ENCODE assay signal across 21 cellular contexts in genomic region chr10:95277201-95277570, GRCh38. TPM values are rescaled to one million over a fixed set of nuclear protein-coding genes. Genes with fewer than 3 reads are reported as not detected.
DNase-seq lines count a peak whose midpoint lies in the region; ATAC-seq, FAIRE-seq and TF ChIP-seq lines count a peak whose summit lies in the region.
"Had no signal": no experiment of that assay in that cellular context is flagged by ENCODE, and none has a peak within 500 bp of the region (broad histone marks: within the 10 kb centered on the region; RNA-seq: fewer than 3 reads in every experiment).

No MANE protein-coding gene starts in this region.

- no peak for TF ChIP-seq POLR2A in Peyer's patch (IDR thresholded peaks at IDR 0.05)
- no peak for TF ChIP-seq POLR2A in HepG2 (IDR thresholded peaks at IDR 0.05; ENCODE audit: insufficient read depth in 1 of 2, low read depth in 2 of 2, low read length in 2 of 2)

- H3K27ac Mint-ChIP-seq in Caco-2 (ENCODE audit: unreplicated experiment), result peak overlapping the region; percentile 79
- peak overlapping the region; percentile 65 for H3K27ac Mint-ChIP-seq in stimulated activated memory B cell treated with anti-CD40 and anti-IgM and Interleukin-4, amounts not matched to agents 10 μg/mL and 1 μg/mL and 100 μg/mL, for 72 hours
- H3K27ac Mint-ChIP-seq: activated naive CD4-positive, alpha-beta T cell treated with anti-CD3 and anti-CD28 coated beads, Interleukin-2, amount 50 U/mL, for 72 hours; naive thymus-derived CD4-positive, alpha-beta T cell; stimulated activated naive CD8-positive, alpha-beta T cell treated with anti-CD3 and anti-CD28 coated beads, Interleukin-15, amount 100 ng/mL, for 72 hours had no signal

- TF ChIP-seq CTCF in Caco-2 (IDR thresholded peaks at IDR 0.05; ENCODE audit: insufficient read depth in 1 of 2, low read depth in 1 of 2, low read length in 1 of 2, severe bottlenecking in 1 of 2, unreplicated experiment in 1 of 2) (no peak), Peyer's patch (IDR thresholded peaks at IDR 0.05) (no peak), HepG2 (CRISPR knock-in tag; IDR thresholded peaks at IDR 0.05) (no peak)

- peaks cover 54% of the 10 kb centered on the region for H3K36me3 Mint-ChIP-seq in Caco-2 (ENCODE audit: insufficient read depth, unreplicated experiment)
- H3K36me3 Mint-ChIP-seq in stimulated activated memory B cell treated with anti-CD40 and anti-IgM and Interleukin-4, amounts not matched to agents 10 μg/mL and 1 μg/mL and 100 μg/mL, for 72 hours, result peaks cover 15% of the 10 kb centered on the region
- H3K36me3 Mint-ChIP-seq: activated naive CD4-positive, alpha-beta T cell treated with anti-CD3 and anti-CD28 coated beads, Interleukin-2, amount 50 U/mL, for 72 hours; brain; naive thymus-derived CD4-positive, alpha-beta T cell had no signal

- no peaks in the 10 kb centered on the region for H3K9me3 Mint-ChIP-seq in Caco-2 (ENCODE audit: unreplicated experiment)
- H3K9me3 Mint-ChIP-seq in stimulated activated memory B cell treated with anti-CD40 and anti-IgM and Interleukin-4, amounts not matched to agents 10 μg/mL and 1 μg/mL and 100 μg/mL, for 72 hours, result no peaks in the 10 kb centered on the region
- H3K9me3 Mint-ChIP-seq: activated naive CD4-positive, alpha-beta T cell treated with anti-CD3 and anti-CD28 coated beads, Interleukin-2, amount 50 U/mL, for 72 hours; activated T-cell treated with anti-CD3 and anti-CD28 coated beads, Interleukin-2, amount 50 U/mL, for 4 hours; brain; naive thymus-derived CD4-positive, alpha-beta T cell; stimulated activated naive CD8-positive, alpha-beta T cell treated with anti-CD3 and anti-CD28 coated beads, Interleukin-15, amount 100 ng/mL, for 72 hours had no signal

- peak overlapping the region; percentile 35 to 92 (median 80) for H3K27ac ChIP-seq in Peyer's patch
- peak overlapping the region; percentile 68 for H3K27ac ChIP-seq in HepG2 (ENCODE audit: extremely low read length, insufficient read depth, low read length)

- POLR2A ChIA-PET in Caco-2 (lab: Charles Lee), result interaction anchor here (1.3 kb wide), 1 partner anchor 70 kb away, joined by 3 read pairs; no protein-coding TSS in a partner anchor
- POLR2A ChIA-PET in HepG2 (lab: Yijun Ruan, JAX), result interaction anchor here (1.1 to 5.9 kb wide), 2 partner anchors 8 to 12 kb away, joined by 3 to 41 read pairs; partner anchors contain the start of gene PDLIM1

- H3K9ac ChIP-seq in HepG2 (ENCODE audit: insufficient read depth, low read depth, low read length), result no peak overlapping the region

- in situ Hi-C loops in HepG2 (cut with HindIII; ENCODE audit: extremely low pct_ligation_motif_present, low pct_unique_long_range_greater_than_20kb), result no loop called here

- no peak overlapping the region for H2AFZ ChIP-seq in HepG2 (ENCODE audit: low read length)

- H3K27me3 Mint-ChIP-seq in Caco-2 (ENCODE audit: insufficient read depth, unreplicated experiment), result no peaks in the 10 kb centered on the region
- no peaks in the 10 kb centered on the region for H3K27me3 Mint-ChIP-seq in stimulated activated memory B cell treated with anti-CD40 and anti-IgM and Interleukin-4, amounts not matched to agents 10 μg/mL and 1 μg/mL and 100 μg/mL, for 72 hours
- H3K27me3 Mint-ChIP-seq: brain had no signal

- H4K20me1 ChIP-seq in HepG2 (ENCODE audit: insufficient read depth, low read length), result 0 out of 2 replicates have a peak, but pooled peaks cover 12% of the 10 kb centered on the region

- no peak for FAIRE-seq in HepG2 (lab: Jason Lieb, UNC)
- FAIRE-seq: H54 had no signal

- no peak overlapping the region for H3K4me2 ChIP-seq in HepG2 (ENCODE audit: low read depth, low read length)

- H3K36me3 ChIP-seq in Caco-2 (ENCODE audit: control insufficient read depth, insufficient read depth, low read length) (no peaks in the 10 kb centered on the region; the same call in 1 of the 2 replicates), Peyer's patch (no peaks in the 10 kb centered on the region), HepG2 (replicated peaks in 1 of 2; ENCODE audit: control insufficient read depth in 1 of 2, insufficient read depth in 2 of 2, low read length in 2 of 2) (no peaks in the 10 kb centered on the region; a peak in 1 of 5 replicates)

- H3K27me3 ChIP-seq in Caco-2 (replicated peaks; ENCODE audit: control insufficient read depth, insufficient read depth, low read length) (no peaks in the 10 kb centered on the region), Peyer's patch (no peaks in the 10 kb centered on the region), HepG2 (ENCODE audit: control insufficient read depth in 1 of 2, insufficient read depth in 2 of 2, low read length in 2 of 2) (no peaks in the 10 kb centered on the region)

- peaks cover 69% of the 10 kb centered on the region for H3K4me1 Mint-ChIP-seq in Caco-2 (ENCODE audit: low read depth, unreplicated experiment)
- peaks cover 73% of the 10 kb centered on the region for H3K4me1 Mint-ChIP-seq in stimulated activated memory B cell treated with anti-CD40 and anti-IgM and Interleukin-4, amounts not matched to agents 10 μg/mL and 1 μg/mL and 100 μg/mL, for 72 hours
- H3K4me1 Mint-ChIP-seq: brain; stimulated activated naive CD8-positive, alpha-beta T cell treated with anti-CD3 and anti-CD28 coated beads, Interleukin-15, amount 100 ng/mL, for 72 hours had no signal

- H3K4me3 Mint-ChIP-seq in Caco-2 (ENCODE audit: unreplicated experiment), result no peak overlapping the region
- H3K4me3 Mint-ChIP-seq in stimulated activated memory B cell treated with anti-CD40 and anti-IgM and Interleukin-4, amounts not matched to agents 10 μg/mL and 1 μg/mL and 100 μg/mL, for 72 hours, result no peak overlapping the region
- H3K4me3 Mint-ChIP-seq: activated T-cell treated with anti-CD3 and anti-CD28 coated beads, Interleukin-2, amount 50 U/mL, for 4 hours; brain; naive thymus-derived CD4-positive, alpha-beta T cell; stimulated activated naive CD8-positive, alpha-beta T cell treated with anti-CD3 and anti-CD28 coated beads, Interleukin-15, amount 100 ng/mL, for 72 hours had no signal

- TF ChIP-seq RAD21 in HepG2 (CRISPR knock-in tag; IDR thresholded peaks at IDR 0.05), result no peak

- WGBS in HepG2 (ENCODE audit: low lambda C conversion rate), result 89% methylated on average over 1 of the region's 1 CpG

- intact Hi-C loops in Caco-2 (cut with micrococcal nuclease; ENCODE audit: unreplicated experiment) (no loop called here), HepG2 (cut with micrococcal nuclease; ENCODE audit: unreplicated experiment) (no loop called here)

- H3K9me3 ChIP-seq in Caco-2 (no peaks in the 10 kb centered on the region), Peyer's patch (no peaks in the 10 kb centered on the region), HepG2 (ENCODE audit: low read length) (no peaks in the 10 kb centered on the region)

- CTCF ChIA-PET in Caco-2 (lab: Charles Lee), result no interaction called here
- CTCF ChIA-PET in HepG2 (lab: Yijun Ruan, JAX; ENCODE audit: low intra/inter-chr PET ratio, low total read pairs), result no interaction called here

- peaks cover 91% of the 10 kb centered on the region for H3K79me2 ChIP-seq in HepG2 (ENCODE audit: insufficient read depth, low read length)

- TF ChIP-seq EP300 in HepG2 (IDR thresholded peaks at IDR 0.05; ENCODE audit: low read depth in 2 of 2, low read length in 2 of 2) (no peak), HepG2 (CRISPR knock-in tag; IDR thresholded peaks at IDR 0.05; ENCODE audit: borderline replicate concordance) (no peak)

- H3K4me1 ChIP-seq in Caco-2, result peaks cover 93% of the 10 kb centered on the region
- peaks cover 0 to 91% (median 14%) of the 10 kb centered on the region in 4 donors for H3K4me1 ChIP-seq in Peyer's patch
- peaks cover 98% of the 10 kb centered on the region for H3K4me1 ChIP-seq in HepG2 (ENCODE audit: insufficient read depth, low read length)

- no peak overlapping the region for H3K4me3 ChIP-seq in Caco-2 (ENCODE audit: low read depth, low read length)
- H3K4me3 ChIP-seq in Peyer's patch, result no peak overlapping the region
- H3K4me3 ChIP-seq in HepG2 (replicated peaks in 1 of 3; ENCODE audit: insufficient read depth in 1 of 3, low read depth in 2 of 3, low read length in 3 of 3), result no peak overlapping the region

- DNase-seq in Caco-2, result no peak
- DNase-seq in Peyer's patch, result no peak
- no peak for DNase-seq in HepG2 (ENCODE audit: low spot score)
- DNase-seq in globus pallidus (ENCODE audit: low spot score), result no peak
- DNase-seq in AG08396 (ENCODE audit: low spot score), result no peak
- DNase-seq in NOMO-1 treated with dmso at 0.1 percent for 144 hours (lab: John Stamatoyannopoulos, UW; ENCODE audit: unreplicated experiment), result no peak
- DNase-seq: activated CD4-positive, alpha-beta T cell treated with anti-CD3 and anti-CD28 coated beads, Interleukin-2, amount 50 U/mL, for 48 hours; activated T-cell treated with anti-CD3 and anti-CD28 coated beads, Interleukin-2, amount 50 U/mL, for 4 hours; AML-193; MM.1S; naive thymus-derived CD4-positive, alpha-beta T cell; NCI-H2029 treated with DMSO at 0.1 percent for 48 hours; NCI-H774; posterior cingulate gyrus; stimulated activated CD4-positive, alpha-beta T cell treated with anti-CD3 and anti-CD28 coated beads, Interleukin-15, amount 100 ng/mL, for 24 hours; stimulated activated naive CD8-positive, alpha-beta T cell treated with anti-CD3 and anti-CD28 coated beads, Interleukin-15, amount 100 ng/mL, for 72 hours had no signal

- ATAC-seq in HepG2 (no peak), GM18517 (IDR thresholded peaks at IDR 0.05; ENCODE audit: unreplicated experiment) (no peak)
- ATAC-seq in stimulated activated memory B cell treated with anti-CD40 and anti-IgM and Interleukin-4, amounts not matched to agents 10 μg/mL and 1 μg/mL and 100 μg/mL, for 72 hours, result no peak
- ATAC-seq: activated naive CD4-positive, alpha-beta T cell treated with anti-CD3 and anti-CD28 coated beads, Interleukin-2, amount 50 U/mL, for 72 hours; activated T-cell treated with anti-CD3 and anti-CD28 coated beads, Interleukin-2, amount 50 U/mL, for 4 hours; naive thymus-derived CD4-positive, alpha-beta T cell; stimulated activated naive CD8-positive, alpha-beta T cell treated with anti-CD3 and anti-CD28 coated beads, Interleukin-15, amount 100 ng/mL, for 72 hours had no signal

- BruUV-seq in Caco-2 (replicated peaks; lab: Mats Ljungman, UMichigan) (no TSS peak), HepG2 (replicated peaks; lab: Mats Ljungman, UMichigan) (no TSS peak)

RNA-seq across cellular contexts. Expression of gene PDLIM1, which starts 13.6 kb away (rescaled TPM):
- total RNA-seq in Caco-2 (2022), result 417 and 506 TPM in 2 replicates
- total RNA-seq in Peyer's patch, result 100 to 1,000 TPM; 180 to 351 (median 240) TPM
- total RNA-seq in HepG2 (2016; rRNA removed; fragmentation: Illumina TruSeq; extraction: Trizol), result 123 and 183 TPM in 2 replicates
- 60.3 and 60.8 TPM in 2 replicates for total RNA-seq in HepG2 (2016; cell fraction: cytosol; rRNA removed; fragmentation: Illumina TruSeq; extraction: Trizol; ENCODE audit: low read depth)
- 116 and 166 TPM in 2 replicates for total RNA-seq in HepG2 (2016; cell fraction: insoluble cytoplasmic fraction; rRNA removed; fragmentation: Illumina TruSeq; extraction: Trizol)
- 123 and 134 TPM in 2 replicates for total RNA-seq in HepG2 (2016; cell fraction: membrane; rRNA removed; fragmentation: Illumina TruSeq; extraction: Trizol)
- total RNA-seq in HepG2 (2016; cell fraction: nucleus; rRNA removed; fragmentation: Illumina TruSeq; extraction: Trizol), result 78.1 and 97.1 TPM in 2 replicates
- polyA plus RNA-seq in HepG2 (2011; rRNA removed), result 109 and 119 TPM in 2 replicates
- polyA plus RNA-seq in HepG2 (2011; cell fraction: cytosol; rRNA removed), result 149 and 160 TPM in 2 replicates
- polyA plus RNA-seq in HepG2 (2011; cell fraction: nucleus; rRNA removed), result 55.5 and 63.7 TPM in 2 replicates
- polyA plus RNA-seq in HepG2 (2012), result 173 and 180 TPM in 2 replicates
- 184 TPM in 2 replicates for polyA plus RNA-seq in HepG2 (2016; cell fraction: cytosol; fragmentation: Illumina TruSeq; extraction: Trizol; ENCODE audit: low read depth)
- polyA plus RNA-seq in HepG2 (2016; cell fraction: insoluble cytoplasmic fraction; fragmentation: Illumina TruSeq; extraction: Trizol; ENCODE audit: low read depth), result 383 and 451 TPM in 2 replicates
- polyA plus RNA-seq in HepG2 (2016; cell fraction: membrane; fragmentation: Illumina TruSeq; extraction: Trizol; ENCODE audit: low read depth), result 281 and 307 TPM in 2 replicates
- polyA plus RNA-seq in HepG2 (2016; cell fraction: nucleus; fragmentation: Illumina TruSeq; extraction: Trizol; ENCODE audit: insufficient read depth, low read depth), result 213 and 214 TPM in 2 replicates
- 16.6 and 146 TPM in 2 replicates for polyA minus RNA-seq in HepG2 (2011; rRNA and poly(A)+ RNA removed; ENCODE audit: low replicate concordance)
- polyA minus RNA-seq in HepG2 (2011; cell fraction: cytosol; rRNA and poly(A)+ RNA removed), result 132 and 136 TPM in 2 replicates
- 53.7 and 70.4 TPM in 2 replicates for polyA minus RNA-seq in HepG2 (2011; cell fraction: nucleus; rRNA and poly(A)+ RNA removed)
